24 cellular contexts compared by ENCODE assay signal in the genomic region with DNA sequence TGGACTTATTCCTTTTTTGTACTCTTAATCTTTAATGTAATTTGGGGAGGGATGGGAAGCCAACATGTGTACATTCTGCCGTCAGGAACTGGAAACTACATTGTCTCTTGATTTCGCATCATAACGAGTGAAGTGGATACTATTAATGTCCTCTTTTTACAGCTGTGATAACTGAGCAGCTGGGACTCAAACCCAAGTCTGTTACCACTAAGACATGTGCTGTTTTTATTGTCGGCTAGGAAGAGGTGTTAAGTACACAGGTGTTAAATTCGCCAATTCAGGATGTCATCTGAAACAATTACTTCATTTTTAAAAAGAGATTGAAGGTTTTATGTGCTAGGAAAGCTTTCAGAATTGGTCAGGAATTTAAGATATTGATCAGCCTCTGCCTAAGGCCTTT. TPM values are rescaled to one million over a fixed set of nuclear protein-coding genes. Genes with fewer than 3 reads are reported as not detected.
DNase-seq lines count a peak whose midpoint lies in the region; ATAC-seq and TF ChIP-seq lines count a peak whose summit lies in the region.
"Had no signal": no experiment of that assay in that cellular context is flagged by ENCODE, and none has a peak within 500 bp of the region (broad histone marks: within the 10 kb centered on the region; RNA-seq: fewer than 3 reads in every experiment).

No MANE protein-coding gene starts in this region.

- peak overlapping the region in 1 of 2 donors; percentile 52 for H3K4me3 Mint-ChIP-seq in activated T-cell treated with anti-CD3 and anti-CD28 coated beads, Interleukin-2, amount 50 U/mL, for 72 hours
- H3K4me3 Mint-ChIP-seq in activated T-cell treated with anti-CD3 and anti-CD28 coated beads, Interleukin-2, amount 50 U/mL, for 4 hours, result no peak overlapping the region
- H3K4me3 Mint-ChIP-seq in brain, result peak overlapping the region in 4 of 5 experiments; percentile 2 to 41 (median 22)
- H3K4me3 Mint-ChIP-seq in stimulated activated memory B cell treated with anti-CD40 and anti-IgM and Interleukin-4, amounts not matched to agents 10 μg/mL and 1 μg/mL and 100 μg/mL, for 72 hours, result no peak overlapping the region
- H3K4me3 Mint-ChIP-seq: activated CD4-positive, alpha-beta memory T cell treated with anti-CD3 and anti-CD28 coated beads for 36 hours; HFFc6; stimulated activated naive CD8-positive, alpha-beta T cell treated with anti-CD3 and anti-CD28 coated beads, Interleukin-15, Interleukin-2, amounts not matched to agents 100 ng/mL and 50 ng/mL, for 24 hours had no signal

- no peaks in the 10 kb centered on the region for H3K27me3 Mint-ChIP-seq in activated T-cell treated with anti-CD3 and anti-CD28 coated beads, Interleukin-2, amount 50 U/mL, for 72 hours (ENCODE audit: low read depth)
- no peaks in the 10 kb centered on the region for H3K27me3 Mint-ChIP-seq in activated T-cell treated with anti-CD3 and anti-CD28 coated beads, Interleukin-2, amount 50 U/mL, for 4 hours (ENCODE audit: low read depth)
- H3K27me3 Mint-ChIP-seq in brain, result no peaks in the 10 kb centered on the region
- no peaks in the 10 kb centered on the region for H3K27me3 Mint-ChIP-seq in stimulated activated memory B cell treated with anti-CD40 and anti-IgM and Interleukin-4, amounts not matched to agents 10 μg/mL and 1 μg/mL and 100 μg/mL, for 72 hours
- H3K27me3 Mint-ChIP-seq: activated CD4-positive, alpha-beta memory T cell treated with anti-CD3 and anti-CD28 coated beads for 36 hours; stimulated activated naive CD8-positive, alpha-beta T cell treated with anti-CD3 and anti-CD28 coated beads, Interleukin-15, Interleukin-2, amounts not matched to agents 100 ng/mL and 50 ng/mL, for 24 hours had no signal

- no peak overlapping the region for H2AFZ ChIP-seq in Loucy (ENCODE audit: low read length)
- H2AFZ ChIP-seq: GM23248 had no signal

- H3K4me3 ChIP-seq in Loucy (ENCODE audit: low read length, poor library complexity, severe bottlenecking), result peak overlapping the region; percentile 76
- H3K4me3 ChIP-seq: gastroesophageal sphincter, GM23248, prostate gland, vagina had no signal

- peaks cover 69% of the 10 kb centered on the region for H3K79me2 ChIP-seq in Loucy (ENCODE audit: insufficient read depth, low read length)

- H3K36me3 Mint-ChIP-seq in activated T-cell treated with anti-CD3 and anti-CD28 coated beads, Interleukin-2, amount 50 U/mL, for 72 hours (ENCODE audit: insufficient read depth in 2 of 2), result peaks cover 4 to 33% of the 10 kb centered on the region in 2 donors
- H3K36me3 Mint-ChIP-seq in activated T-cell treated with anti-CD3 and anti-CD28 coated beads, Interleukin-2, amount 50 U/mL, for 4 hours (ENCODE audit: insufficient read depth), result peaks cover 15% of the 10 kb centered on the region
- peaks cover 38% of the 10 kb centered on the region for H3K36me3 Mint-ChIP-seq in brain
- peaks cover 18% of the 10 kb centered on the region for H3K36me3 Mint-ChIP-seq in stimulated activated memory B cell treated with anti-CD40 and anti-IgM and Interleukin-4, amounts not matched to agents 10 μg/mL and 1 μg/mL and 100 μg/mL, for 72 hours

- no peaks in the 10 kb centered on the region for H3K9me2 ChIP-seq in Loucy (replicated peaks; ENCODE audit: low read depth, low read length)

- TF ChIP-seq CTCF in Loucy (conservative IDR thresholded peaks at IDR 0.05; ENCODE audit: low read length) (no peak), brain (conservative IDR thresholded peaks at IDR 0.05) (no peak)

- no peaks in the 10 kb centered on the region for H3K9me3 ChIP-seq in Loucy (ENCODE audit: insufficient read depth, low read depth, low read length)
- H3K9me3 ChIP-seq: gastroesophageal sphincter, prostate gland, vagina had no signal

- H4K20me1 ChIP-seq in Loucy (ENCODE audit: insufficient read depth, low read length, poor library complexity, severe bottlenecking), result peaks cover 69% of the 10 kb centered on the region

- peak overlapping the region; percentile 57 for H3K9ac ChIP-seq in Loucy (ENCODE audit: low read depth, low read length, poor library complexity, severe bottlenecking)
- H3K9ac ChIP-seq: GM23248 had no signal

- peaks cover 54% of the 10 kb centered on the region for H3K4me1 ChIP-seq in Loucy (ENCODE audit: insufficient read depth, low read length, poor library complexity, severe bottlenecking)
- H3K4me1 ChIP-seq: prostate gland had no signal

- H3K27me3 ChIP-seq in Loucy (ENCODE audit: insufficient read depth, low read length, poor library complexity, severe bottlenecking), result no peaks in the 10 kb centered on the region
- H3K27me3 ChIP-seq: gastroesophageal sphincter, vagina had no signal

- no peaks in the 10 kb centered on the region; the same call in 1 of the 2 replicates for H3F3A ChIP-seq in Loucy (ENCODE audit: low read depth)

- peak overlapping the region; percentile 81 for H3K4me2 ChIP-seq in Loucy (ENCODE audit: low read depth, low read length, poor library complexity, severe bottlenecking)

- peaks cover 24% of the 10 kb centered on the region for H3K36me3 ChIP-seq in Loucy (ENCODE audit: insufficient read depth, low read length)
- H3K36me3 ChIP-seq: prostate gland, vagina had no signal

- no peak for DNase-seq in activated T-cell treated with anti-CD3 and anti-CD28 coated beads, Interleukin-2, amount 50 U/mL, for 72 hours
- DNase-seq in activated T-cell treated with anti-CD3 and anti-CD28 coated beads, Interleukin-2, amount 50 U/mL, for 4 hours, result no peak
- no peak for DNase-seq in SHP77 (lab: John Stamatoyannopoulos, UW)
- DNase-seq: activated CD4-positive, alpha-beta memory T cell treated with anti-CD3 and anti-CD28 coated beads for 36 hours; activated effector memory CD4-positive, alpha-beta T cell treated with Interleukin-2 at 50 U/mL for 16 hours; DMS53; GM23248; HFFc6; hippocampal formation; Kasumi-1; NCI-H1092; NCI-H187; RPMI8226; stimulated activated CD4-positive, alpha-beta T cell treated with anti-CD3 and anti-CD28 coated beads, Interleukin-15, amount 100 ng/mL, for 24 hours; T-helper 1 cell had no signal

- H3K4me1 Mint-ChIP-seq in activated T-cell treated with anti-CD3 and anti-CD28 coated beads, Interleukin-2, amount 50 U/mL, for 72 hours (ENCODE audit: low read depth), result peaks cover 63% of the 10 kb centered on the region
- peaks cover 46% of the 10 kb centered on the region for H3K4me1 Mint-ChIP-seq in activated T-cell treated with anti-CD3 and anti-CD28 coated beads, Interleukin-2, amount 50 U/mL, for 4 hours (ENCODE audit: low read depth)
- H3K4me1 Mint-ChIP-seq in brain, result peaks cover 56% of the 10 kb centered on the region
- H3K4me1 Mint-ChIP-seq in stimulated activated memory B cell treated with anti-CD40 and anti-IgM and Interleukin-4, amounts not matched to agents 10 μg/mL and 1 μg/mL and 100 μg/mL, for 72 hours, result peaks cover 43% of the 10 kb centered on the region

- no peaks in the 10 kb centered on the region for H3K9me3 Mint-ChIP-seq in activated T-cell treated with anti-CD3 and anti-CD28 coated beads, Interleukin-2, amount 50 U/mL, for 72 hours
- no peaks in the 10 kb centered on the region for H3K9me3 Mint-ChIP-seq in activated T-cell treated with anti-CD3 and anti-CD28 coated beads, Interleukin-2, amount 50 U/mL, for 4 hours
- no peaks in the 10 kb centered on the region for H3K9me3 Mint-ChIP-seq in brain
- H3K9me3 Mint-ChIP-seq in stimulated activated memory B cell treated with anti-CD40 and anti-IgM and Interleukin-4, amounts not matched to agents 10 μg/mL and 1 μg/mL and 100 μg/mL, for 72 hours, result no peaks in the 10 kb centered on the region
- H3K9me3 Mint-ChIP-seq: activated CD4-positive, alpha-beta memory T cell treated with anti-CD3 and anti-CD28 coated beads for 36 hours; HFFc6; stimulated activated naive CD8-positive, alpha-beta T cell treated with anti-CD3 and anti-CD28 coated beads, Interleukin-15, Interleukin-2, amounts not matched to agents 100 ng/mL and 50 ng/mL, for 24 hours had no signal

- peak overlapping the region; percentile 1 for H3K27ac Mint-ChIP-seq in activated T-cell treated with anti-CD3 and anti-CD28 coated beads, Interleukin-2, amount 50 U/mL, for 72 hours
- H3K27ac Mint-ChIP-seq in brain, result peak overlapping the region in 1 of 5 experiments; percentile 1
- peak overlapping the region; percentile 8 for H3K27ac Mint-ChIP-seq in stimulated activated memory B cell treated with anti-CD40 and anti-IgM and Interleukin-4, amounts not matched to agents 10 μg/mL and 1 μg/mL and 100 μg/mL, for 72 hours
- H3K27ac Mint-ChIP-seq: activated CD4-positive, alpha-beta memory T cell treated with anti-CD3 and anti-CD28 coated beads for 36 hours; HFFc6; stimulated activated naive CD8-positive, alpha-beta T cell treated with anti-CD3 and anti-CD28 coated beads, Interleukin-15, Interleukin-2, amounts not matched to agents 100 ng/mL and 50 ng/mL, for 24 hours had no signal

- ATAC-seq in activated T-cell treated with anti-CD3 and anti-CD28 coated beads, Interleukin-2, amount 50 U/mL, for 72 hours (replicated peaks in 1 of 2), result no peak
- no peak for ATAC-seq in activated T-cell treated with anti-CD3 and anti-CD28 coated beads, Interleukin-2, amount 50 U/mL, for 4 hours
- ATAC-seq in stimulated activated memory B cell treated with anti-CD40 and anti-IgM and Interleukin-4, amounts not matched to agents 10 μg/mL and 1 μg/mL and 100 μg/mL, for 72 hours, result no peak
- ATAC-seq in HG03095 (IDR thresholded peaks at IDR 0.05; ENCODE audit: unreplicated experiment) (no peak), GM19351 (IDR thresholded peaks at IDR 0.05; ENCODE audit: unreplicated experiment) (no peak)
- ATAC-seq: gastroesophageal sphincter had no signal

RNA-seq across cellular contexts. Expression of gene GMCL1, which starts 6.9 kb away (rescaled TPM):
- total RNA-seq in activated T-cell treated with anti-CD3 and anti-CD28 coated beads, Interleukin-2, amount 50 U/mL, for 72 hours, result 10 to 100 TPM; 23.7 to 25.4 TPM
- 10 to 100 TPM; 10.4 to 16.4 (median 12.3) TPM for total RNA-seq in activated T-cell treated with anti-CD3 and anti-CD28 coated beads, Interleukin-2, amount 50 U/mL, for 4 hours
- polyA plus RNA-seq in brain (ENCODE audit: insufficient read depth, low read depth, low replicate concordance), result 7.9 TPM

RNA-seq across cellular contexts. Expression of gene SNRNP27, which starts 57.4 kb away (rescaled TPM):
- total RNA-seq in activated T-cell treated with anti-CD3 and anti-CD28 coated beads, Interleukin-2, amount 50 U/mL, for 72 hours, result 10 to 100 TPM; 67.4 to 77.4 TPM
- total RNA-seq in activated T-cell treated with anti-CD3 and anti-CD28 coated beads, Interleukin-2, amount 50 U/mL, for 4 hours, result 10 to 100 TPM; 57.4 to 77.1 (median 75.4) TPM
- polyA plus RNA-seq in brain (ENCODE audit: insufficient read depth, low read depth, low replicate concordance), result 55.3 TPM

Comparison
In these comparisons a context has a peak if more than half of its experiments do, and no peak if none do; other contexts are left out.
1. H3K4me3 Mint-ChIP-seq: peak in brain (4 of 5); none in activated T-cell treated with anti-CD3 and anti-CD28 coated beads, Interleukin-2, amount 50 U/mL, for 4 hours (single experiment) and stimulated activated memory B cell treated with anti-CD40 and anti-IgM and Interleukin-4, amounts not matched to agents 10 μg/mL and 1 μg/mL and 100 μg/mL, for 72 hours (single experiment).